In genomic region chr9:107425110-107426025, GRCh38 we compare ENCODE assay signal across 1 cellular context.
TF ChIP-seq lines count a peak whose summit lies in the region.

No MANE protein-coding gene starts in this region.

TF ChIP-seq in HepG2, 621 proteins besides CTCF, POLR2A, EP300 and RAD21 (continued from another document and continues in another):
- TF ChIP-seq, protein P1, sequence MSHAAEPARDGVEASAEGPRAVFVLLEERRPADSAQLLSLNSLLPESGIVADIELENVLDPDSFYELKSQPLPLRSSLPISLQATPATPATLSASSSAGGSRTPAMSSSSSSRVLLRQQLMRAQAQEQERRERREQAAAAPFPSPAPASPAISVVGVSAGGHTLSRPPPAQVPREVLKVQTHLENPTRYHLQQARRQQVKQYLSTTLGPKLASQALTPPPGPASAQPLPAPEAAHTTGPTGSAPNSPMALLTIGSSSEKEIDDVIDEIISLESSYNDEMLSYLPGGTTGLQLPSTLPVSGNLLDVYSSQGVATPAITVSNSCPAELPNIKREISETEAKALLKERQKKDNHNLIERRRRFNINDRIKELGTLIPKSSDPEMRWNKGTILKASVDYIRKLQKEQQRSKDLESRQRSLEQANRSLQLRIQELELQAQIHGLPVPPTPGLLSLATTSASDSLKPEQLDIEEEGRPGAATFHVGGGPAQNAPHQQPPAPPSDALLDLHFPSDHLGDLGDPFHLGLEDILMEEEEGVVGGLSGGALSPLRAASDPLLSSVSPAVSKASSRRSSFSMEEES (CRISPR knock-in tag; IDR thresholded peaks at IDR 0.05): no peak
- TF ChIP-seq KLF11 (CRISPR knock-in tag; IDR thresholded peaks at IDR 0.05) (no peak), AFF4 (CRISPR knock-in tag; IDR thresholded peaks at IDR 0.05) (no peak), ATF6 (CRISPR knock-in tag; conservative IDR thresholded peaks at IDR 0.05) (no peak), NFYB (CRISPR knock-in tag; IDR thresholded peaks at IDR 0.05) (no peak), SAP130 (CRISPR knock-in tag; IDR thresholded peaks at IDR 0.05; ENCODE audit: low read depth) (no peak), ZNF205 (CRISPR knock-in tag; IDR thresholded peaks at IDR 0.05) (no peak), ZFP41 (CRISPR knock-in tag; IDR thresholded peaks at IDR 0.05; ENCODE audit: borderline replicate concordance) (no peak), TRIM24 (CRISPR knock-in tag; IDR thresholded peaks at IDR 0.05) (no peak), PAF1 (CRISPR knock-in tag; IDR thresholded peaks at IDR 0.05) (no peak), RBAK (CRISPR knock-in tag; IDR thresholded peaks at IDR 0.05) (no peak), XRCC5 (optimal IDR thresholded peaks at IDR 0.05; ENCODE audit: low read length) (peak; percentile 82), MNT (IDR thresholded peaks at IDR 0.05) (no peak), HDAC1 (CRISPR knock-in tag; IDR thresholded peaks at IDR 0.05) (no peak), PRMT3 (CRISPR knock-in tag; IDR thresholded peaks at IDR 0.05; ENCODE audit: borderline replicate concordance, low read depth) (no peak), ONECUT2 (CRISPR knock-in tag; IDR thresholded peaks at IDR 0.05) (no peak), SIN3B (IDR thresholded peaks at IDR 0.05; ENCODE audit: low read length) (no peak), ZNF280D (CRISPR knock-in tag; IDR thresholded peaks at IDR 0.05) (no peak), ZNF225 (CRISPR knock-in tag; IDR thresholded peaks at IDR 0.05) (peak; percentile 49; the same call in 1 of the 2 replicates), MTF2 (CRISPR knock-in tag; IDR thresholded peaks at IDR 0.05; ENCODE audit: borderline replicate concordance) (peak; percentile 57; the same call in 1 of the 2 replicates), ZNF3 (CRISPR knock-in tag; IDR thresholded peaks at IDR 0.05) (no peak), CCDC6 (CRISPR knock-in tag; IDR thresholded peaks at IDR 0.05) (no peak), SRSF4 (IDR thresholded peaks at IDR 0.05; ENCODE audit: low read depth, low read length, poor library complexity, severe bottlenecking) (no peak), ZNF616 (CRISPR knock-in tag; IDR thresholded peaks at IDR 0.05; ENCODE audit: low read depth) (no peak)
- TF ChIP-seq, protein P2, sequence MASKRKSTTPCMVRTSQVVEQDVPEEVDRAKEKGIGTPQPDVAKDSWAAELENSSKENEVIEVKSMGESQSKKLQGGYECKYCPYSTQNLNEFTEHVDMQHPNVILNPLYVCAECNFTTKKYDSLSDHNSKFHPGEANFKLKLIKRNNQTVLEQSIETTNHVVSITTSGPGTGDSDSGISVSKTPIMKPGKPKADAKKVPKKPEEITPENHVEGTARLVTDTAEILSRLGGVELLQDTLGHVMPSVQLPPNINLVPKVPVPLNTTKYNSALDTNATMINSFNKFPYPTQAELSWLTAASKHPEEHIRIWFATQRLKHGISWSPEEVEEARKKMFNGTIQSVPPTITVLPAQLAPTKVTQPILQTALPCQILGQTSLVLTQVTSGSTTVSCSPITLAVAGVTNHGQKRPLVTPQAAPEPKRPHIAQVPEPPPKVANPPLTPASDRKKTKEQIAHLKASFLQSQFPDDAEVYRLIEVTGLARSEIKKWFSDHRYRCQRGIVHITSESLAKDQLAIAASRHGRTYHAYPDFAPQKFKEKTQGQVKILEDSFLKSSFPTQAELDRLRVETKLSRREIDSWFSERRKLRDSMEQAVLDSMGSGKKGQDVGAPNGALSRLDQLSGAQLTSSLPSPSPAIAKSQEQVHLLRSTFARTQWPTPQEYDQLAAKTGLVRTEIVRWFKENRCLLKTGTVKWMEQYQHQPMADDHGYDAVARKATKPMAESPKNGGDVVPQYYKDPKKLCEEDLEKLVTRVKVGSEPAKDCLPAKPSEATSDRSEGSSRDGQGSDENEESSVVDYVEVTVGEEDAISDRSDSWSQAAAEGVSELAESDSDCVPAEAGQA (IDR thresholded peaks at IDR 0.05; ENCODE audit: low read depth): no peak
- TF ChIP-seq, protein P2 (CRISPR knock-in tag; IDR thresholded peaks at IDR 0.05; ENCODE audit: borderline replicate concordance): no peak
- TF ChIP-seq, protein P3, sequence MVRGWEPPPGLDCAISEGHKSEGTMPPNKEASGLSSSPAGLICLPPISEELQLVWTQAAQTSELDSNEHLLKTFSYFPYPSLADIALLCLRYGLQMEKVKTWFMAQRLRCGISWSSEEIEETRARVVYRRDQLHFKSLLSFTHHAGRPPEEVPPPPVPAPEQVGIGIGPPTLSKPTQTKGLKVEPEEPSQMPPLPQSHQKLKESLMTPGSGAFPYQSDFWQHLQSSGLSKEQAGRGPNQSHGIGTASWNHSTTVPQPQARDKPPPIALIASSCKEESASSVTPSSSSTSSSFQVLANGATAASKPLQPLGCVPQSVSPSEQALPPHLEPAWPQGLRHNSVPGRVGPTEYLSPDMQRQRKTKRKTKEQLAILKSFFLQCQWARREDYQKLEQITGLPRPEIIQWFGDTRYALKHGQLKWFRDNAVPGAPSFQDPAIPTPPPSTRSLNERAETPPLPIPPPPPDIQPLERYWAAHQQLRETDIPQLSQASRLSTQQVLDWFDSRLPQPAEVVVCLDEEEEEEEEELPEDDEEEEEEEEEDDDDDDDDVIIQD (CRISPR knock-in tag; IDR thresholded peaks at IDR 0.05; ENCODE audit: low read depth): no peak
- TF ChIP-seq, protein P4, sequence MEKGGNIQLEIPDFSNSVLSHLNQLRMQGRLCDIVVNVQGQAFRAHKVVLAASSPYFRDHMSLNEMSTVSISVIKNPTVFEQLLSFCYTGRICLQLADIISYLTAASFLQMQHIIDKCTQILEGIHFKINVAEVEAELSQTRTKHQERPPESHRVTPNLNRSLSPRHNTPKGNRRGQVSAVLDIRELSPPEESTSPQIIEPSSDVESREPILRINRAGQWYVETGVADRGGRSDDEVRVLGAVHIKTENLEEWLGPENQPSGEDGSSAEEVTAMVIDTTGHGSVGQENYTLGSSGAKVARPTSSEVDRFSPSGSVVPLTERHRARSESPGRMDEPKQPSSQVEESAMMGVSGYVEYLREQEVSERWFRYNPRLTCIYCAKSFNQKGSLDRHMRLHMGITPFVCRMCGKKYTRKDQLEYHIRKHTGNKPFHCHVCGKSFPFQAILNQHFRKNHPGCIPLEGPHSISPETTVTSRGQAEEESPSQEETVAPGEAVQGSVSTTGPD (CRISPR knock-in tag; IDR thresholded peaks at IDR 0.05): no peak
- TF ChIP-seq, protein P5, sequence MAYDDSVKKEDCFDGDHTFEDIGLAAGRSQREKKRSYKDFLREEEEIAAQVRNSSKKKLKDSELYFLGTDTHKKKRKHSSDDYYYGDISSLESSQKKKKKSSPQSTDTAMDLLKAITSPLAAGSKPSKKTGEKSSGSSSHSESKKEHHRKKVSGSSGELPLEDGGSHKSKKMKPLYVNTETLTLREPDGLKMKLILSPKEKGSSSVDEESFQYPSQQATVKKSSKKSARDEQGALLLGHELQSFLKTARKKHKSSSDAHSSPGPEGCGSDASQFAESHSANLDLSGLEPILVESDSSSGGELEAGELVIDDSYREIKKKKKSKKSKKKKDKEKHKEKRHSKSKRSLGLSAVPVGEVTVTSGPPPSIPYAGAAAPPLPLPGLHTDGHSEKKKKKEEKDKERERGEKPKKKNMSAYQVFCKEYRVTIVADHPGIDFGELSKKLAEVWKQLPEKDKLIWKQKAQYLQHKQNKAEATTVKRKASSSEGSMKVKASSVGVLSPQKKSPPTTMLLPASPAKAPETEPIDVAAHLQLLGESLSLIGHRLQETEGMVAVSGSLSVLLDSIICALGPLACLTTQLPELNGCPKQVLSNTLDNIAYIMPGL (CRISPR knock-in tag; IDR thresholded peaks at IDR 0.05; ENCODE audit: borderline replicate concordance in 1 of 2, low read depth in 1 of 2): peak; percentile 35 to 52; a peak in 1 of 4 replicates
